8 cellular contexts compared by ENCODE assay signal in genomic region chr10:97463363-97464132, GRCh38. TPM values are rescaled to one million over a fixed set of nuclear protein-coding genes. Genes with fewer than 3 reads are reported as not detected.
DNase-seq lines count a peak whose midpoint lies in the region; ATAC-seq and TF ChIP-seq lines count a peak whose summit lies in the region.

No MANE protein-coding gene starts in this region.

- peaks cover 91% of the 10 kb centered on the region for H3K36me3 Mint-ChIP-seq in activated B cell treated with CpG ODN at 0.5 μM for 24 hours (ENCODE audit: low read depth)

- no peaks in the 10 kb centered on the region for H3K27me3 Mint-ChIP-seq in activated B cell treated with CpG ODN at 0.5 μM for 24 hours

- TF ChIP-seq CTCF in 22Rv1 (IDR thresholded peaks at IDR 0.05) (peak; percentile 91), activated B cell treated with CpG ODN at 0.5 μM for 24 hours (IDR thresholded peaks at IDR 0.05) (no peak), epithelial cell of esophagus (IDR thresholded peaks at IDR 0.05; ENCODE audit: insufficient read depth, low read depth, low read length, missing control alignments) (peak; percentile 96)

- peak; percentile 76 for ATAC-seq in activated B cell treated with CpG ODN at 0.5 μM for 24 hours (ENCODE audit: low read depth)
- ATAC-seq in HG03432 (IDR thresholded peaks at IDR 0.05; ENCODE audit: unreplicated experiment), result no peak

- intact Hi-C loops in activated B cell treated with CpG ODN at 0.5 μM for 24 hours (cut with micrococcal nuclease), result loop anchor here (1.0 to 5.0 kb wide), 2 partner anchors 34 to 56 kb away; partner anchors contain the start of genes MMS19 and UBTD1

- in situ Hi-C loops in G401 (cut with HindIII; ENCODE audit: low sequenced_read_pairs), result no loop called here

- POLR2A ChIA-PET in activated B cell treated with CpG ODN at 0.5 μM for 24 hours (lab: Charles Lee), result no interaction called here

- H3K4me3 ChIP-seq in epithelial cell of esophagus (ENCODE audit: low read length), result no peak overlapping the region

- no peaks in the 10 kb centered on the region for H3K4me1 Mint-ChIP-seq in activated B cell treated with CpG ODN at 0.5 μM for 24 hours

- no peaks in the 10 kb centered on the region for H3K9me3 Mint-ChIP-seq in activated B cell treated with CpG ODN at 0.5 μM for 24 hours

- no peak overlapping the region for H3K4me3 Mint-ChIP-seq in activated B cell treated with CpG ODN at 0.5 μM for 24 hours

- peak; percentile 74 for DNase-seq in G401 (ENCODE audit: low spot score)
- peak; percentile 25 for DNase-seq in MV-4-11 (lab: John Stamatoyannopoulos, UW)
- no peak for DNase-seq in activated B cell treated with CpG ODN at 0.5 μM for 24 hours
- peak; percentile 73 for DNase-seq in epithelial cell of esophagus (ENCODE audit: low read depth)
- DNase-seq in midbrain (lab: John Stamatoyannopoulos, UW), result peak; percentile 55
- no peak for DNase-seq in GOT3 (lab: John Stamatoyannopoulos, UW)

- H3K27ac ChIP-seq in 22Rv1, result peak overlapping the region; percentile 43; the same call in 1 of the 2 replicates

- CTCF ChIA-PET in activated B cell treated with CpG ODN at 0.5 μM for 24 hours (lab: Charles Lee), result interaction anchor here (1.1 to 3.0 kb wide), 2 partner anchors 25 to 89 kb away, joined by 4 to 19 read pairs; no protein-coding TSS in a partner anchor

- no peak overlapping the region for H3K27ac Mint-ChIP-seq in activated B cell treated with CpG ODN at 0.5 μM for 24 hours

RNA-seq across cellular contexts. Expression of gene ZDHHC16, which starts 17.6 kb away (rescaled TPM):
- 70.4 and 82.5 TPM in 2 replicates for total RNA-seq in G401 (2014; rRNA removed; shearing (Covaris generic))
- total RNA-seq in activated B cell treated with CpG ODN at 0.5 μM for 24 hours, result 39.0 and 40.6 TPM in 2 replicates

RNA-seq across cellular contexts. Expression of gene EXOSC1, which starts 17.7 kb away (rescaled TPM):
- 56.7 and 61.7 TPM in 2 replicates for total RNA-seq in G401 (2014; rRNA removed; shearing (Covaris generic))
- 47.4 and 53.8 TPM in 2 replicates for total RNA-seq in activated B cell treated with CpG ODN at 0.5 μM for 24 hours

RNA-seq across cellular contexts. Expression of gene MMS19, which starts 34.7 kb away (rescaled TPM):
- 67.8 and 89.3 TPM in 2 replicates for total RNA-seq in G401 (2014; rRNA removed; shearing (Covaris generic))
- total RNA-seq in activated B cell treated with CpG ODN at 0.5 μM for 24 hours, result 83.0 and 89.2 TPM in 2 replicates

RNA-seq across cellular contexts. Expression of gene UBTD1, which starts 35.2 kb away (rescaled TPM):
- total RNA-seq in G401 (2014; rRNA removed; shearing (Covaris generic)), result 32.5 and 39.5 TPM in 2 replicates
- 0.91 and 1.0 TPM in 2 replicates for total RNA-seq in activated B cell treated with CpG ODN at 0.5 μM for 24 hours

RNA-seq across cellular contexts. Expression of gene PGAM1, which starts 37.6 kb away (rescaled TPM):
- total RNA-seq in G401 (2014; rRNA removed; shearing (Covaris generic)), result 724 and 846 TPM in 2 replicates
- total RNA-seq in activated B cell treated with CpG ODN at 0.5 μM for 24 hours, result 162 and 166 TPM in 2 replicates

Comparison
In these comparisons a context has a peak if more than half of its experiments do, and no peak if none do; other contexts are left out.
1. DNase-seq: peak in G401 (single experiment), MV-4-11 (single experiment), epithelial cell of esophagus (single experiment) and midbrain (single experiment); none in activated B cell treated with CpG ODN at 0.5 μM for 24 hours (single experiment) and GOT3 (single experiment).